ENCODE assay signal across 9 cellular contexts in the genomic region with DNA sequence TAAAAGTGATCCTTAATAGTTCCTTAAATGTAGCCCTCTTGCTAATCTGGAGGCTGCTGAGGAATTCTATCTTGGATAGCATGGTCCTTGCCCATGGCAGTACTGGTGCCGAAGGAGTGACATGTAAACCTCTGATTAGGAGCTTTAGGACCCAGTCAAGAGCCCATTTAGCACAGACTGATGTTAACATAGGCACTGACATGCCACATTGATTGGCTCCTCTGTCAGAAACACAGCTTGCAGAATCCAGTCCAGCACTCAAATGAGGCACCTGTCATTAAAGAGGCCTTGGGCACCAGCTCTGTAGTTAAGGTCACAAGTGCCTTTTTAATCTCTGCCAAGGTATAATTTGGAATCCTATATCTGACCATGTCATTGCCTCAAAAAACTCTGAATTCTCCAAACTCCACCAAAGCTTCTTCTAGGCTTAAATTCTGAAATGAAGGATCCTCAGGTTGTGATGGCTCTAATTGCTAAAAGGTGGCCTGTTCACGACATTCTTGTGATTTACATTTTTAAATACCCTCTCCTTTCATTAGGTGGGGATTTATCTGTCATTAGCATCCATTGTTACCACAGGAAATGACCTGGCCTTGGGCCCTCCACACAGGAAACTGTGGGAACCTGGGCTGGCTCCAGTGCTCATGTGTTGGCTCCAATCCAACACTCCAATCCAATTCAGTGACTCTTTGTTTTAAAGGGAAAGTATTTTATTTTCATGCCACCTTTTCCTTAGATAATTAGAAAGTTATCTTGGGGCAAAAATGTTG. TPM values are rescaled to one million over a fixed set of nuclear protein-coding genes. Genes with fewer than 3 reads are reported as not detected.
DNase-seq lines count a peak whose midpoint lies in the region; ATAC-seq, FAIRE-seq and TF ChIP-seq lines count a peak whose summit lies in the region.
"Had no signal": no experiment of that assay in that cellular context is flagged by ENCODE, and none has a peak within 500 bp of the region (broad histone marks: within the 10 kb centered on the region; RNA-seq: fewer than 3 reads in every experiment).

No MANE protein-coding gene starts in this region.

- DNase-seq in ELR (ENCODE audit: low read depth), result peak; percentile 89
- DNase-seq in NCI-H1436 treated with DMSO at 0.1 percent for 48 hours (lab: John Stamatoyannopoulos, UW), result peak; percentile 30
- peak; percentile 57 for DNase-seq in astrocyte (ENCODE audit: low read depth)
- peak in 1 of 3 donors; percentile 33 for DNase-seq in right lobe of liver
- DNase-seq in T-helper 9 cell, result no peak
- no peak for DNase-seq in T-helper 2 cell treated with Interferon-gamma antibody and Interleukin-4, amounts not matched to agents 5 μg/mL and 100 μg/mL, for 36 hours (ENCODE audit: low spot score)
- no peak for DNase-seq in neural progenitor cell (ENCODE audit: low spot score)
- DNase-seq: foreskin melanocyte had no signal

- H3K27me3 ChIP-seq in astrocyte (ENCODE audit: insufficient read depth, low read length), result no peaks in the 10 kb centered on the region
- H3K27me3 ChIP-seq in right lobe of liver, result no peaks in the 10 kb centered on the region
- H3K27me3 ChIP-seq in neural progenitor cell, result no peaks in the 10 kb centered on the region

- H3K27me3 Mint-ChIP-seq in astrocyte (ENCODE audit: low read depth, unreplicated experiment), result no peaks in the 10 kb centered on the region
- H3K27me3 Mint-ChIP-seq in T-helper 2 cell treated with Interferon-gamma antibody and Interleukin-4, amounts not matched to agents 5 μg/mL and 100 μg/mL, for 36 hours (ENCODE audit: low read depth), result peaks cover 6% of the 10 kb centered on the region
- H3K27me3 Mint-ChIP-seq in neural progenitor cell (ENCODE audit: insufficient read depth, low read depth), result no peaks in the 10 kb centered on the region

- ATAC-seq in right lobe of liver (peak; percentile 32 to 67 (median 45)), GM19452 (IDR thresholded peaks at IDR 0.05; ENCODE audit: unreplicated experiment) (no peak)

- intact Hi-C loops in right lobe of liver (cut with DNase I), result no loop called here

- H3K36me3 ChIP-seq in astrocyte (ENCODE audit: insufficient read depth, low read length) (no peaks in the 10 kb centered on the region), right lobe of liver (no peaks in the 10 kb centered on the region), neural progenitor cell (no peaks in the 10 kb centered on the region)

- no peak for FAIRE-seq in astrocyte (lab: Jason Lieb, UNC)

- H3K9me3 Mint-ChIP-seq in astrocyte (ENCODE audit: unreplicated experiment), result no peaks in the 10 kb centered on the region
- no peaks in the 10 kb centered on the region for H3K9me3 Mint-ChIP-seq in T-helper 2 cell treated with Interferon-gamma antibody and Interleukin-4, amounts not matched to agents 5 μg/mL and 100 μg/mL, for 36 hours
- H3K9me3 Mint-ChIP-seq in neural progenitor cell, result peaks cover 2% of the 10 kb centered on the region

- H3K4me3 Mint-ChIP-seq in astrocyte (ENCODE audit: unreplicated experiment) (no peak overlapping the region), neural progenitor cell (no peak overlapping the region)
- no peak overlapping the region for H3K4me3 Mint-ChIP-seq in T-helper 2 cell treated with Interferon-gamma antibody and Interleukin-4, amounts not matched to agents 5 μg/mL and 100 μg/mL, for 36 hours

- peak overlapping the region; percentile 43 for H3K4me2 ChIP-seq in astrocyte (ENCODE audit: low read length)
- H3K4me2 ChIP-seq in neural progenitor cell, result no peak overlapping the region

- H3K27ac Mint-ChIP-seq in astrocyte (ENCODE audit: unreplicated experiment) (peak overlapping the region; percentile 17), neural progenitor cell (no peak overlapping the region)
- no peak overlapping the region for H3K27ac Mint-ChIP-seq in T-helper 2 cell treated with Interferon-gamma antibody and Interleukin-4, amounts not matched to agents 5 μg/mL and 100 μg/mL, for 36 hours

- no peaks in the 10 kb centered on the region for H3K9me3 ChIP-seq in astrocyte (ENCODE audit: insufficient read depth, low read depth, low read length)
- H3K9me3 ChIP-seq in right lobe of liver, result no peaks in the 10 kb centered on the region
- H3K9me3 ChIP-seq in neural progenitor cell (ENCODE audit: low read depth), result no peaks in the 10 kb centered on the region

- no peaks in the 10 kb centered on the region for H3F3A ChIP-seq in neural progenitor cell (ENCODE audit: low read depth)

- no peak overlapping the region for H3K27ac ChIP-seq in astrocyte (ENCODE audit: low read depth, low read length)
- no peak overlapping the region for H3K27ac ChIP-seq in right lobe of liver
- H3K27ac ChIP-seq in neural progenitor cell, result no peak overlapping the region

- WGBS in right lobe of liver (ENCODE audit: insufficient coverage, low coverage, low lambda C conversion rate, missing lambda C conversion rate), result 45% methylated on average over 1 of the region's 2 CpGs

- H3K79me2 ChIP-seq in astrocyte (ENCODE audit: insufficient read depth, low read length) (no peaks in the 10 kb centered on the region), neural progenitor cell (ENCODE audit: low read depth) (no peaks in the 10 kb centered on the region)

- no peaks in the 10 kb centered on the region for H4K20me1 ChIP-seq in astrocyte (ENCODE audit: insufficient read depth, low read length)
- no peaks in the 10 kb centered on the region for H4K20me1 ChIP-seq in neural progenitor cell (ENCODE audit: low read depth)

- H3K36me3 Mint-ChIP-seq in astrocyte (ENCODE audit: low read depth, unreplicated experiment) (no peaks in the 10 kb centered on the region), neural progenitor cell (no peaks in the 10 kb centered on the region)
- H3K36me3 Mint-ChIP-seq in T-helper 2 cell treated with Interferon-gamma antibody and Interleukin-4, amounts not matched to agents 5 μg/mL and 100 μg/mL, for 36 hours (ENCODE audit: low read depth), result no peaks in the 10 kb centered on the region

- H3K4me1 Mint-ChIP-seq in astrocyte (ENCODE audit: low read depth, unreplicated experiment) (peaks cover 12% of the 10 kb centered on the region), neural progenitor cell (no peaks in the 10 kb centered on the region)
- H3K4me1 Mint-ChIP-seq in T-helper 2 cell treated with Interferon-gamma antibody and Interleukin-4, amounts not matched to agents 5 μg/mL and 100 μg/mL, for 36 hours (ENCODE audit: low read depth), result peaks cover 11% of the 10 kb centered on the region

- H3K4me3 ChIP-seq in astrocyte (ENCODE audit: insufficient read depth, low read depth, low read length) (no peak overlapping the region), right lobe of liver (no peak overlapping the region), neural progenitor cell (no peak overlapping the region)

- no peak for TF ChIP-seq POLR2A in right lobe of liver (IDR thresholded peaks at IDR 0.05)

- peaks cover 16% of the 10 kb centered on the region for H3K4me1 ChIP-seq in astrocyte (ENCODE audit: insufficient read depth, low read length)
- peaks cover 0 to 3% (median 0%) of the 10 kb centered on the region in 4 donors for H3K4me1 ChIP-seq in right lobe of liver
- no peaks in the 10 kb centered on the region for H3K4me1 ChIP-seq in neural progenitor cell

- peak overlapping the region; percentile 7 for H2AFZ ChIP-seq in astrocyte (ENCODE audit: low read depth, low read length)
- H2AFZ ChIP-seq in neural progenitor cell (replicated peaks), result no peak overlapping the region

- no peak overlapping the region for H3K9ac ChIP-seq in astrocyte (ENCODE audit: low read length)
- H3K9ac ChIP-seq in neural progenitor cell, result no peak overlapping the region

- TF ChIP-seq CTCF in astrocyte (IDR thresholded peaks at IDR 0.05; ENCODE audit: insufficient read depth, low read depth, low read length) (no peak), right lobe of liver (IDR thresholded peaks at IDR 0.05) (no peak), neural progenitor cell (IDR thresholded peaks at IDR 0.05) (no peak)

RNA-seq across cellular contexts. Expression of a gene that starts 57.3 kb away (rescaled TPM):
- total RNA-seq in astrocyte, result 166 and 168 TPM in 2 replicates
- total RNA-seq in right lobe of liver, result 10 to 100 TPM; 31.0 to 41.1 (median 34.2) TPM
- total RNA-seq in neural progenitor cell (ENCODE audit: low replicate concordance), result 105 and 114 TPM in 2 replicates

Comparison
In these comparisons a context has a peak if more than half of its experiments do, and no peak if none do; other contexts are left out.
1. DNase-seq: peak in ELR (single experiment), NCI-H1436 treated with DMSO at 0.1 percent for 48 hours (single experiment) and astrocyte (single experiment); none in T-helper 9 cell (single experiment), T-helper 2 cell treated with Interferon-gamma antibody and Interleukin-4, amounts not matched to agents 5 μg/mL and 100 μg/mL, for 36 hours (single experiment) and neural progenitor cell (single experiment).